In the genomic region with DNA sequence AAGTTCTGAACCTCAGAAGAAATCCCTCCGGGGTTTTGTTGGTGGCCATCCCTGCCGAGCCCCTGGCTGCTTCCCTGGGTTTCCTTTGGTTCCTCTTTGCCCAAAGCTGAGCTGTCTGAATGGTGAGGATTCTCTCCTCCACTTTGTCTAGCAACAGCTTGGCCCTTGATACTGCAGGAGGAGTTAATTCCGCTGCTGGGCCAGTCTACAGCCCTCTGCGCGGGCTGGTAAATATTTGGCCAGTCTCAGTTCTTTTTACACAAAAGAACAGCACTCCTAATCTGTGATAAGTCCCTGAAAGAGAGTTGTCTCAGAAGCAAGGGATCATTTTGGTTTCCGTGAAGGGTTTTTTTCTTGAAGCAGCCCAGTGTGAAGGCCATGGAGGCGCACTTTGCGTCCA, we compare ENCODE assay signal across 18 cellular contexts.
A peak's percentile ranks its signal among the peaks of the same experiment; 100 is the strongest.
DNase-seq lines count a peak whose midpoint lies in the region; ATAC-seq, FAIRE-seq and TF ChIP-seq lines count a peak whose summit lies in the region.
"Had no signal": no experiment of that assay in that cellular context is flagged by ENCODE, and none has a peak within 500 bp of the region (broad histone marks: within the 10 kb centered on the region; RNA-seq: fewer than 3 reads in every experiment).

No MANE protein-coding gene starts in this region.

- no peaks in the 10 kb centered on the region for H3K9me3 ChIP-seq in SK-N-MC (ENCODE audit: low read depth, low read length)
- H3K9me3 ChIP-seq in keratinocyte (ENCODE audit: control insufficient read depth, low read depth, low read length) = no peaks in the 10 kb centered on the region
- no peaks in the 10 kb centered on the region for H3K9me3 ChIP-seq in stomach
- H3K9me3 ChIP-seq: Peyer's patch had no signal

- no peak for TF ChIP-seq POLR2A in stomach (IDR thresholded peaks at IDR 0.05)

- H3K4me3 ChIP-seq in SK-N-MC (peak overlapping the region; percentile 51), keratinocyte (ENCODE audit: control insufficient read depth in 2 of 3, extremely low read depth in 1 of 3, insufficient read depth in 2 of 3, low read depth in 1 of 3, low read length in 3 of 3) (no peak overlapping the region), stomach (peak overlapping the region in 3 of 4 donors; percentile 13 to 74 (median 16))
- H3K4me3 ChIP-seq: Peyer's patch had no signal

- H3K4me2 ChIP-seq in keratinocyte (ENCODE audit: control insufficient read depth, extremely low read depth, insufficient read depth, low read depth, low read length) = no peak overlapping the region

- H3K36me3 ChIP-seq in SK-N-MC (ENCODE audit: insufficient read depth, low read length) (no peaks in the 10 kb centered on the region), keratinocyte (ENCODE audit: control insufficient read depth in 2 of 2, extremely low read depth in 1 of 2, insufficient read depth in 2 of 2, low read length in 2 of 2) (peaks cover 3 to 5% of the 10 kb centered on the region in 2 experiments), stomach (no peaks in the 10 kb centered on the region)
- H3K36me3 ChIP-seq: Peyer's patch had no signal

- H3K9me1 ChIP-seq in keratinocyte (ENCODE audit: control insufficient read depth, extremely low read depth, insufficient read depth, low read length) = no peaks in the 10 kb centered on the region

- H2AFZ ChIP-seq in keratinocyte (ENCODE audit: control insufficient read depth, low read length) = no peak overlapping the region

- dilution Hi-C loops in keratinocyte (cut with MboI; ENCODE audit: extremely low pct_ligation_motif_present, low sequenced_read_pairs) = no loop called here

- no peak for TF ChIP-seq EP300 in stomach (IDR thresholded peaks at IDR 0.05)

- TF ChIP-seq CTCF in GM13976 (IDR thresholded peaks at IDR 0.05; ENCODE audit: borderline replicate concordance, control extremely low read depth, extremely low read depth, insufficient read depth, missing control alignments) = no peak
- TF ChIP-seq CTCF in keratinocyte (optimal IDR thresholded peaks at IDR 0.05 in 1 of 3, IDR thresholded peaks at IDR 0.05 in 1 of 3, conservative IDR thresholded peaks at IDR 0.05 in 1 of 3; ENCODE audit: extremely low read depth in 1 of 3, insufficient read depth in 2 of 3, low read length in 3 of 3) = no peak
- TF ChIP-seq CTCF in stomach (IDR thresholded peaks at IDR 0.05) = no peak

- no peak overlapping the region for H3K9ac ChIP-seq in SK-N-MC (ENCODE audit: insufficient read length)
- H3K9ac ChIP-seq in keratinocyte (ENCODE audit: control insufficient read depth, extremely low read depth, insufficient read depth, low read length) = no peak overlapping the region

- DNase-seq in GM13976 (ENCODE audit: low spot score) (peak; percentile 16), SK-N-MC (ENCODE audit: low read depth, low spot score) (no peak), keratinocyte (ENCODE audit: low read depth, low spot score) (no peak), stomach (peak; percentile 52), A172 (ENCODE audit: low spot score) (no peak)
- DNase-seq: activated CD4-positive, alpha-beta T cell treated with anti-CD3 and anti-CD28 coated beads for 36 hours; activated naive CD8-positive, alpha-beta T cell treated with anti-CD3 and anti-CD28 coated beads, Interleukin-2, amount 10 ng/mL, durations not matched to agents 7 days and 5 days; activated T-cell treated with anti-CD3 and anti-CD28 coated beads for 4 hours; CD4-positive, alpha-beta memory T cell; erythroblast; NCI-H1417; NCI-H446 treated with DMSO at 0.1 percent for 48 hours; Peyer's patch; stimulated activated CD4-positive, alpha-beta T cell treated with anti-CD3 and anti-CD28 coated beads, Interleukin-15, amount 100 ng/mL, for 24 hours had no signal

- H3K79me2 ChIP-seq in keratinocyte (ENCODE audit: control insufficient read depth, insufficient read depth, low read length) = peaks cover 56% of the 10 kb centered on the region

- no peaks in the 10 kb centered on the region for H4K20me1 ChIP-seq in keratinocyte (ENCODE audit: control insufficient read depth, extremely low read depth, insufficient read depth, low read length)

- no peaks in the 10 kb centered on the region for H3K27me3 ChIP-seq in keratinocyte (ENCODE audit: control insufficient read depth, extremely low read depth, insufficient read depth, low read length)
- no peaks in the 10 kb centered on the region for H3K27me3 ChIP-seq in stomach
- H3K27me3 ChIP-seq: Peyer's patch had no signal

- H3K27ac ChIP-seq in SK-N-MC (peak overlapping the region; percentile 90), keratinocyte (ENCODE audit: control insufficient read depth, insufficient read depth, low read length) (no peak overlapping the region), stomach (peak overlapping the region; percentile 77 to 95 (median 90))
- H3K27ac ChIP-seq: Peyer's patch had no signal

- no peak for ATAC-seq in activated CD4-positive, CD25-positive, alpha-beta regulatory T cell treated with anti-CD3 and anti-CD28 coated beads, Interleukin-2, amount 50 U/mL, for 24 hours
- no peak for ATAC-seq in HG03039 (IDR thresholded peaks at IDR 0.05; ENCODE audit: unreplicated experiment)
- ATAC-seq: activated CD4-positive, alpha-beta T cell treated with anti-CD3 and anti-CD28 coated beads for 36 hours had no signal

- intact Hi-C loops in stomach (cut with DNase I; ENCODE audit: low total_unique reads) = no loop called here

- in situ Hi-C loops in GM13976 (cut with MboI; ENCODE audit: low sequenced_read_pairs, unreplicated experiment) = no loop called here

- 38 to 62% (median 45%) methylated on average over 8 of the region's 8 CpGs for WGBS in stomach, 5 donors

- H3K4me1 ChIP-seq in keratinocyte (ENCODE audit: control insufficient read depth, extremely low read depth, insufficient read depth, low read length) = peaks cover 45% of the 10 kb centered on the region
- peaks cover 61 to 88% (median 81%) of the 10 kb centered on the region in 4 donors for H3K4me1 ChIP-seq in stomach

- FAIRE-seq in keratinocyte (lab: Jason Lieb, UNC) = peak; percentile 48
- FAIRE-seq: G401.6, GM19239 had no signal

Comparison
In these comparisons a context has a peak if more than half of its experiments do, and no peak if none do; other contexts are left out.
1. DNase-seq: peak in GM13976 (single experiment) and stomach (single experiment); none in SK-N-MC (single experiment), keratinocyte (single experiment) and A172 (single experiment).
2. H3K4me3 ChIP-seq: peak in SK-N-MC (single experiment) and stomach (3 of 4); none in keratinocyte (0 of 3).